1 cellular context compared by ENCODE assay signal in the genomic region with DNA sequence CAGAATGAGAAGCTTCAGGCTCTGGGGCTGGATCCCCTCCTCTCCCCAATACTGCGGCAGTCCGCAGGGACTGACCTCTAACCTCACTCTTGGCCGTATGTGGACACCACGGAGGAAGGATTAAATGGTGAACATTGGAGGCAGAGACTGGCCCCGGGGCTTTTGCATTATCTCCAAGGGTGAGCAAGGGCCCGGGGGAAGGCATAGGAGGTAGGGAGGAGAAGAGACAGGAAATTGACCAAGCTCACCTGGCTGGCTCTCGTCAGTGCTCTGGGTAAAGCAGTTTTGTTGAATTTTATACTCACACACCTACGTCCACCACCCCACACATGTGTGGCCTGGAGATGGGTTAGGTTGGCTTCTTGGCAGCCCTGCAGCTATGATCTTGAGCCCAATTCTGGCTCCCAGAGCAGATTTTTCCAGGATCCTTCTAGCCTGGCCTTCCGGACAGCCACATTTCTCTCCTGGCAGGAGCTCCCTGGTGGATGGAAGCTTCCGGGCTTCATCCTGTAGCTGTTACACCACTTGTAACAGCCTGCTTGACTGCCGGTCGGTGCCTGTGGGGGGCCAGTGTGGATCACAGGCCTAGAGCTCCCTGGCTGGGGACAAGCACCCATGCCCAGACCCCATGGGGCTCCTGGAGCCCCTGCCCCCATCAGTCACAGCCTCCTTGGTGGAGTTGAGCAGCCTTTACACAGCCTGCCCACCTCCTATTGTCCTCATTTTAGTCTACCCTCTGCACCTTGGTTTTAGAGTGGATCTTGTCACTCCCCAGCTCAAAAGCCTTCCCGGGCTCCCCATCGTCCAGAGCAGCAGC.
TF ChIP-seq lines count a peak whose summit lies in the region.

No MANE protein-coding gene starts in this region.

TF ChIP-seq in WTC11, 78 proteins besides CTCF, POLR2A, EP300 and RAD21 (continued from another document):
- TF ChIP-seq CREB1 (CRISPR knock-in tag; IDR thresholded peaks at IDR 0.05), result no peak
- no peak for TF ChIP-seq ZNF671 (CRISPR knock-in tag; IDR thresholded peaks at IDR 0.05)
- TF ChIP-seq, protein P1, sequence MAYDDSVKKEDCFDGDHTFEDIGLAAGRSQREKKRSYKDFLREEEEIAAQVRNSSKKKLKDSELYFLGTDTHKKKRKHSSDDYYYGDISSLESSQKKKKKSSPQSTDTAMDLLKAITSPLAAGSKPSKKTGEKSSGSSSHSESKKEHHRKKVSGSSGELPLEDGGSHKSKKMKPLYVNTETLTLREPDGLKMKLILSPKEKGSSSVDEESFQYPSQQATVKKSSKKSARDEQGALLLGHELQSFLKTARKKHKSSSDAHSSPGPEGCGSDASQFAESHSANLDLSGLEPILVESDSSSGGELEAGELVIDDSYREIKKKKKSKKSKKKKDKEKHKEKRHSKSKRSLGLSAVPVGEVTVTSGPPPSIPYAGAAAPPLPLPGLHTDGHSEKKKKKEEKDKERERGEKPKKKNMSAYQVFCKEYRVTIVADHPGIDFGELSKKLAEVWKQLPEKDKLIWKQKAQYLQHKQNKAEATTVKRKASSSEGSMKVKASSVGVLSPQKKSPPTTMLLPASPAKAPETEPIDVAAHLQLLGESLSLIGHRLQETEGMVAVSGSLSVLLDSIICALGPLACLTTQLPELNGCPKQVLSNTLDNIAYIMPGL (CRISPR knock-in tag; IDR thresholded peaks at IDR 0.05), result no peak
- no peak for TF ChIP-seq IRF2 (CRISPR knock-in tag; IDR thresholded peaks at IDR 0.05; ENCODE audit: borderline replicate concordance, low read depth)
- TF ChIP-seq, protein P2, sequence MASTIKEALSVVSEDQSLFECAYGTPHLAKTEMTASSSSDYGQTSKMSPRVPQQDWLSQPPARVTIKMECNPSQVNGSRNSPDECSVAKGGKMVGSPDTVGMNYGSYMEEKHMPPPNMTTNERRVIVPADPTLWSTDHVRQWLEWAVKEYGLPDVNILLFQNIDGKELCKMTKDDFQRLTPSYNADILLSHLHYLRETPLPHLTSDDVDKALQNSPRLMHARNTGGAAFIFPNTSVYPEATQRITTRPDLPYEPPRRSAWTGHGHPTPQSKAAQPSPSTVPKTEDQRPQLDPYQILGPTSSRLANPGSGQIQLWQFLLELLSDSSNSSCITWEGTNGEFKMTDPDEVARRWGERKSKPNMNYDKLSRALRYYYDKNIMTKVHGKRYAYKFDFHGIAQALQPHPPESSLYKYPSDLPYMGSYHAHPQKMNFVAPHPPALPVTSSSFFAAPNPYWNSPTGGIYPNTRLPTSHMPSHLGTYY (CRISPR knock-in tag; IDR thresholded peaks at IDR 0.05), result no peak
- TF ChIP-seq, protein P3, sequence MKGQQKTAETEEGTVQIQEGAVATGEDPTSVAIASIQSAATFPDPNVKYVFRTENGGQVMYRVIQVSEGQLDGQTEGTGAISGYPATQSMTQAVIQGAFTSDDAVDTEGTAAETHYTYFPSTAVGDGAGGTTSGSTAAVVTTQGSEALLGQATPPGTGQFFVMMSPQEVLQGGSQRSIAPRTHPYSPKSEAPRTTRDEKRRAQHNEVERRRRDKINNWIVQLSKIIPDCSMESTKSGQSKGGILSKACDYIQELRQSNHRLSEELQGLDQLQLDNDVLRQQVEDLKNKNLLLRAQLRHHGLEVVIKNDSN (CRISPR knock-in tag; IDR thresholded peaks at IDR 0.05), result no peak
- no peak for TF ChIP-seq NR2C2 (CRISPR knock-in tag; IDR thresholded peaks at IDR 0.05)
- no peak for TF ChIP-seq NFATC4 (CRISPR knock-in tag; IDR thresholded peaks at IDR 0.05)
- TF ChIP-seq MYBL2 (CRISPR knock-in tag; IDR thresholded peaks at IDR 0.05), result no peak
- TF ChIP-seq ZNF263 (CRISPR knock-in tag; IDR thresholded peaks at IDR 0.05; ENCODE audit: low read depth), result no peak
- no peak for TF ChIP-seq SP1 (CRISPR knock-in tag; conservative IDR thresholded peaks at IDR 0.05)
- no peak for TF ChIP-seq ATF6 (CRISPR knock-in tag; IDR thresholded peaks at IDR 0.05)
- no peak for TF ChIP-seq EMX1 (CRISPR knock-in tag; IDR thresholded peaks at IDR 0.05)
- TF ChIP-seq, protein P4, sequence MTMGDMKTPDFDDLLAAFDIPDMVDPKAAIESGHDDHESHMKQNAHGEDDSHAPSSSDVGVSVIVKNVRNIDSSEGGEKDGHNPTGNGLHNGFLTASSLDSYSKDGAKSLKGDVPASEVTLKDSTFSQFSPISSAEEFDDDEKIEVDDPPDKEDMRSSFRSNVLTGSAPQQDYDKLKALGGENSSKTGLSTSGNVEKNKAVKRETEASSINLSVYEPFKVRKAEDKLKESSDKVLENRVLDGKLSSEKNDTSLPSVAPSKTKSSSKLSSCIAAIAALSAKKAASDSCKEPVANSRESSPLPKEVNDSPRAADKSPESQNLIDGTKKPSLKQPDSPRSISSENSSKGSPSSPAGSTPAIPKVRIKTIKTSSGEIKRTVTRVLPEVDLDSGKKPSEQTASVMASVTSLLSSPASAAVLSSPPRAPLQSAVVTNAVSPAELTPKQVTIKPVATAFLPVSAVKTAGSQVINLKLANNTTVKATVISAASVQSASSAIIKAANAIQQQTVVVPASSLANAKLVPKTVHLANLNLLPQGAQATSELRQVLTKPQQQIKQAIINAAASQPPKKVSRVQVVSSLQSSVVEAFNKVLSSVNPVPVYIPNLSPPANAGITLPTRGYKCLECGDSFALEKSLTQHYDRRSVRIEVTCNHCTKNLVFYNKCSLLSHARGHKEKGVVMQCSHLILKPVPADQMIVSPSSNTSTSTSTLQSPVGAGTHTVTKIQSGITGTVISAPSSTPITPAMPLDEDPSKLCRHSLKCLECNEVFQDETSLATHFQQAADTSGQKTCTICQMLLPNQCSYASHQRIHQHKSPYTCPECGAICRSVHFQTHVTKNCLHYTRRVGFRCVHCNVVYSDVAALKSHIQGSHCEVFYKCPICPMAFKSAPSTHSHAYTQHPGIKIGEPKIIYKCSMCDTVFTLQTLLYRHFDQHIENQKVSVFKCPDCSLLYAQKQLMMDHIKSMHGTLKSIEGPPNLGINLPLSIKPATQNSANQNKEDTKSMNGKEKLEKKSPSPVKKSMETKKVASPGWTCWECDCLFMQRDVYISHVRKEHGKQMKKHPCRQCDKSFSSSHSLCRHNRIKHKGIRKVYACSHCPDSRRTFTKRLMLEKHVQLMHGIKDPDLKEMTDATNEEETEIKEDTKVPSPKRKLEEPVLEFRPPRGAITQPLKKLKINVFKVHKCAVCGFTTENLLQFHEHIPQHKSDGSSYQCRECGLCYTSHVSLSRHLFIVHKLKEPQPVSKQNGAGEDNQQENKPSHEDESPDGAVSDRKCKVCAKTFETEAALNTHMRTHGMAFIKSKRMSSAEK (CRISPR knock-in tag; IDR thresholded peaks at IDR 0.05; ENCODE audit: borderline replicate concordance), result no peak
